Comparison of ENCODE assay signal across 8 cellular contexts in genomic region chr19:14775855-14776254, GRCh38. TPM values are rescaled to one million over a fixed set of nuclear protein-coding genes. Genes with fewer than 3 reads are reported as not detected.
A peak's percentile ranks its signal among the peaks of the same experiment; 100 is the strongest.
DNase-seq lines count a peak whose midpoint lies in the region; ATAC-seq and TF ChIP-seq lines count a peak whose summit lies in the region.

No MANE protein-coding gene starts in this region.

- no peaks in the 10 kb centered on the region for H3K4me1 ChIP-seq in CD8-positive, alpha-beta memory T cell (ENCODE audit: insufficient read depth, low read length)
- no peaks in the 10 kb centered on the region for H3K4me1 ChIP-seq in HUES64 (ENCODE audit: insufficient read depth, low read length)
- no peaks in the 10 kb centered on the region for H3K4me1 ChIP-seq in naive thymus-derived CD4-positive, alpha-beta T cell (ENCODE audit: control insufficient read depth in 2 of 2, insufficient read depth in 2 of 2, low read length in 2 of 2)

- H3K4me3 Mint-ChIP-seq in CD8-positive, alpha-beta memory T cell: peak overlapping the region in 4 of 7 donors; percentile 5 to 60 (median 36)
- H3K4me3 Mint-ChIP-seq in naive thymus-derived CD4-positive, alpha-beta T cell: peak overlapping the region in 9 of 10 donors; percentile 7 to 80 (median 55)

- no peak overlapping the region for H3K9ac ChIP-seq in HUES64 (ENCODE audit: low read depth, low read length)

- TF ChIP-seq CTCF in choroid plexus epithelial cell (conservative IDR thresholded peaks at IDR 0.05; ENCODE audit: low read depth, low read length): peak; percentile 1

- WGBS in HUES64: 89% methylated on average over 11 of the region's 12 CpGs

- intact Hi-C loops in naive thymus-derived CD4-positive, alpha-beta T cell (cut with micrococcal nuclease): no loop called here

- no peak for DNase-seq in CD8-positive, alpha-beta memory T cell
- no peak for DNase-seq in choroid plexus epithelial cell (ENCODE audit: low read depth)
- DNase-seq in naive thymus-derived CD4-positive, alpha-beta T cell: no peak
- DNase-seq in NCI-H345 (lab: John Stamatoyannopoulos, UW): no peak
- no peak for DNase-seq in NCI-H2227 (lab: John Stamatoyannopoulos, UW; ENCODE audit: unreplicated experiment)
- DNase-seq in kidney glomerular epithelial cell (lab: John Stamatoyannopoulos, UW): no peak

- no peaks in the 10 kb centered on the region for H3K36me3 ChIP-seq in CD8-positive, alpha-beta memory T cell (ENCODE audit: insufficient read depth, low read length)
- no peaks in the 10 kb centered on the region for H3K36me3 ChIP-seq in HUES64 (ENCODE audit: insufficient read depth, low read length)
- H3K36me3 ChIP-seq in naive thymus-derived CD4-positive, alpha-beta T cell (ENCODE audit: control insufficient read depth in 2 of 3, insufficient read depth in 3 of 3, low read length in 3 of 3): no peaks in the 10 kb centered on the region

- no peaks in the 10 kb centered on the region for H3K9me3 ChIP-seq in CD8-positive, alpha-beta memory T cell (ENCODE audit: low read length)
- peaks cover 21% of the 10 kb centered on the region; the same call in 1 of the 2 replicates for H3K9me3 ChIP-seq in HUES64 (ENCODE audit: insufficient read depth, low read depth, low read length)
- H3K9me3 ChIP-seq in naive thymus-derived CD4-positive, alpha-beta T cell (ENCODE audit: control insufficient read depth in 2 of 3, low read length in 3 of 3): no peaks in the 10 kb centered on the region

- no peaks in the 10 kb centered on the region for H3K9me3 Mint-ChIP-seq in CD8-positive, alpha-beta memory T cell
- peaks cover 0 to 6% (median 0%) of the 10 kb centered on the region in 11 donors for H3K9me3 Mint-ChIP-seq in naive thymus-derived CD4-positive, alpha-beta T cell

- no peak overlapping the region for H3K4me3 ChIP-seq in CD8-positive, alpha-beta memory T cell (ENCODE audit: low read length)
- H3K4me3 ChIP-seq in HUES64 (ENCODE audit: low read length) (peak overlapping the region; percentile 41), choroid plexus epithelial cell (ENCODE audit: low read depth, low read length) (peak overlapping the region; percentile 58)
- no peak overlapping the region for H3K4me3 ChIP-seq in naive thymus-derived CD4-positive, alpha-beta T cell (ENCODE audit: low read length)

- H3K36me3 Mint-ChIP-seq in CD8-positive, alpha-beta memory T cell: peaks cover 0 to 2% (median 0%) of the 10 kb centered on the region in 3 donors
- H3K36me3 Mint-ChIP-seq in naive thymus-derived CD4-positive, alpha-beta T cell: no peaks in the 10 kb centered on the region

- peak overlapping the region; percentile 43 for H3K27ac ChIP-seq in CD8-positive, alpha-beta memory T cell (ENCODE audit: low read depth, low read length)
- H3K27ac ChIP-seq in HUES64 (ENCODE audit: low read depth, low read length): no peak overlapping the region
- H3K27ac ChIP-seq in naive thymus-derived CD4-positive, alpha-beta T cell (ENCODE audit: low read depth, low read length): no peak overlapping the region

- POLR2A ChIA-PET in CD8-positive, alpha-beta memory T cell (lab: Charles Lee): no interaction called here
- POLR2A ChIA-PET in naive thymus-derived CD4-positive, alpha-beta T cell (lab: Charles Lee): no interaction called here

- peaks cover 2 to 6% (median 5%) of the 10 kb centered on the region in 3 donors for H3K4me1 Mint-ChIP-seq in CD8-positive, alpha-beta memory T cell
- peaks cover 5 to 17% (median 13%) of the 10 kb centered on the region in 7 donors for H3K4me1 Mint-ChIP-seq in naive thymus-derived CD4-positive, alpha-beta T cell

- H3K27me3 Mint-ChIP-seq in CD8-positive, alpha-beta memory T cell: peaks cover 26 to 47% of the 10 kb centered on the region in 2 donors
- H3K27me3 Mint-ChIP-seq in naive thymus-derived CD4-positive, alpha-beta T cell: peaks cover 28 to 54% (median 38%) of the 10 kb centered on the region in 5 donors

- ATAC-seq in naive thymus-derived CD4-positive, alpha-beta T cell: peak; percentile 45
- ATAC-seq in HG03521 (IDR thresholded peaks at IDR 0.05; ENCODE audit: unreplicated experiment): no peak

- H3K27ac Mint-ChIP-seq in CD8-positive, alpha-beta memory T cell: no peak overlapping the region
- H3K27ac Mint-ChIP-seq in naive thymus-derived CD4-positive, alpha-beta T cell: no peak overlapping the region

- CTCF ChIA-PET in CD8-positive, alpha-beta memory T cell (lab: Charles Lee): no interaction called here
- CTCF ChIA-PET in naive thymus-derived CD4-positive, alpha-beta T cell (lab: Charles Lee): no interaction called here

- no peaks in the 10 kb centered on the region for H3K27me3 ChIP-seq in CD8-positive, alpha-beta memory T cell (ENCODE audit: insufficient read depth, low read length, poor library complexity, severe bottlenecking)
- peaks cover 5% of the 10 kb centered on the region for H3K27me3 ChIP-seq in HUES64 (ENCODE audit: insufficient read depth, low read length)
- H3K27me3 ChIP-seq in naive thymus-derived CD4-positive, alpha-beta T cell (ENCODE audit: control insufficient read depth in 2 of 2, insufficient read depth in 2 of 2, low read length in 2 of 2): no peaks in the 10 kb centered on the region

RNA-seq across cellular contexts. Expression of gene ADGRE2, which starts 2.5 kb away (rescaled TPM):
- under 1 TPM; 0.44 to 0.55 TPM for total RNA-seq in CD8-positive, alpha-beta memory T cell
- polyA plus RNA-seq in CD8-positive, alpha-beta memory T cell: 0.09 TPM
- not detected for polyA plus RNA-seq in HUES64 (2013, experiment 1 of 2)
- not detected for polyA plus RNA-seq in HUES64 (2013, experiment 2 of 2)
- 10 to 100 TPM in 2 of 5 experiments, 1 to 10 TPM in 1, under 1 TPM in 2; 0.13 to 66.6 (median 1.5) TPM for total RNA-seq in naive thymus-derived CD4-positive, alpha-beta T cell
- under 1 TPM; 0.07 to 0.08 TPM for polyA plus RNA-seq in naive thymus-derived CD4-positive, alpha-beta T cell

RNA-seq across cellular contexts. Expression of gene OR7A5, which starts 59.1 kb away (rescaled TPM):
- not detected for total RNA-seq in CD8-positive, alpha-beta memory T cell
- polyA plus RNA-seq in CD8-positive, alpha-beta memory T cell: not detected
- polyA plus RNA-seq in HUES64 (2013, experiment 1 of 2): not detected
- polyA plus RNA-seq in HUES64 (2013, experiment 2 of 2): not detected
- total RNA-seq in naive thymus-derived CD4-positive, alpha-beta T cell: not detected
- not detected for polyA plus RNA-seq in naive thymus-derived CD4-positive, alpha-beta T cell

RNA-seq across cellular contexts. Expression of gene OR7C1, which starts 59.1 kb away (rescaled TPM):
- not detected for total RNA-seq in CD8-positive, alpha-beta memory T cell
- not detected for polyA plus RNA-seq in CD8-positive, alpha-beta memory T cell
- polyA plus RNA-seq in HUES64 (2013, experiment 1 of 2): not detected
- polyA plus RNA-seq in HUES64 (2013, experiment 2 of 2): not detected
- total RNA-seq in naive thymus-derived CD4-positive, alpha-beta T cell: not detected
- polyA plus RNA-seq in naive thymus-derived CD4-positive, alpha-beta T cell: not detected

Comparison
In these comparisons a context has a peak if more than half of its experiments do, and no peak if none do; other contexts are left out.
1. H3K4me3 ChIP-seq: peak in HUES64 (single experiment) and choroid plexus epithelial cell (single experiment); none in CD8-positive, alpha-beta memory T cell (single experiment) and naive thymus-derived CD4-positive, alpha-beta T cell (single experiment).